ENCODE assay signal across 8 cellular contexts in genomic region chr18:51195602-51196115, GRCh38. TPM values are rescaled to one million over a fixed set of nuclear protein-coding genes. Genes with fewer than 3 reads are reported as not detected.
DNase-seq lines count a peak whose midpoint lies in the region; ATAC-seq and TF ChIP-seq lines count a peak whose summit lies in the region.

No MANE protein-coding gene starts in this region.

- WGBS in right lobe of liver (ENCODE audit: insufficient coverage, low coverage, low lambda C conversion rate, missing lambda C conversion rate) = 0% methylated on average over 10 of the region's 10 CpGs

- H3K4me1 ChIP-seq in right lobe of liver = peaks cover 0 to 29% (median 10%) of the 10 kb centered on the region in 4 donors

- H3K4me3 ChIP-seq in SU-DHL-6 (ENCODE audit: insufficient read depth, low read length, poor library complexity, severe bottlenecking) (peak overlapping the region; percentile 63), right lobe of liver (peak overlapping the region; percentile 62 to 82 (median 80))

- TF ChIP-seq POLR2A in right lobe of liver (IDR thresholded peaks at IDR 0.05) = no peak

- intact Hi-C loops in right lobe of liver (cut with DNase I) = no loop called here

- H3K9me3 ChIP-seq in SU-DHL-6 (ENCODE audit: insufficient read depth, low read length) (no peaks in the 10 kb centered on the region), right lobe of liver (no peaks in the 10 kb centered on the region)

- DNase-seq in SIG-M5 treated with dmso at 0.1 percent for 504 hours (lab: John Stamatoyannopoulos, UW; ENCODE audit: unreplicated experiment) (peak; percentile 76), SIG-M5 (lab: John Stamatoyannopoulos, UW) (no peak), NCI-H1417 treated with DMSO at 0.1 percent for 48 hours (lab: John Stamatoyannopoulos, UW) (peak; percentile 50), cerebellar cortex (ENCODE audit: low spot score) (peak; percentile 66), right lobe of liver (no peak)
- peak; percentile 27 to 44 for DNase-seq in stimulated activated naive CD8-positive, alpha-beta T cell treated with anti-CD3 and anti-CD28 coated beads, Interleukin-15, amount 100 ng/mL, for 72 hours

- H2AFZ ChIP-seq in SU-DHL-6 (ENCODE audit: low read depth, low read length, severe bottlenecking) = no peak overlapping the region

- peak overlapping the region; percentile 97 for H3K27ac Mint-ChIP-seq in stimulated activated naive CD8-positive, alpha-beta T cell treated with anti-CD3 and anti-CD28 coated beads, Interleukin-15, amount 100 ng/mL, for 72 hours

- no peak for TF ChIP-seq CTCF in SU-DHL-6 (IDR thresholded peaks at IDR 0.05; ENCODE audit: insufficient read depth, low read length, poor library complexity, severe bottlenecking)
- no peak for TF ChIP-seq CTCF in right lobe of liver (IDR thresholded peaks at IDR 0.05)

- peak overlapping the region; percentile 75 for H3K4me2 ChIP-seq in SU-DHL-6 (ENCODE audit: low read depth, low read length, poor library complexity, severe bottlenecking)

- peak overlapping the region; percentile 86 for H3K27ac ChIP-seq in SU-DHL-6 (ENCODE audit: low read depth, low read length)
- H3K27ac ChIP-seq in right lobe of liver = peak overlapping the region; percentile 84 to 90 (median 89)

- H3K4me3 Mint-ChIP-seq in stimulated activated naive CD8-positive, alpha-beta T cell treated with anti-CD3 and anti-CD28 coated beads, Interleukin-15, amount 100 ng/mL, for 72 hours = peak overlapping the region; percentile 64 to 79

- peaks cover 61% of the 10 kb centered on the region for H3K79me2 ChIP-seq in SU-DHL-6 (ENCODE audit: insufficient read depth, low read length)

- no peaks in the 10 kb centered on the region for H3K9me2 ChIP-seq in SU-DHL-6 (replicated peaks; ENCODE audit: insufficient read depth, low read length)

- peaks cover 49% of the 10 kb centered on the region for H3K4me1 Mint-ChIP-seq in stimulated activated naive CD8-positive, alpha-beta T cell treated with anti-CD3 and anti-CD28 coated beads, Interleukin-15, amount 100 ng/mL, for 72 hours

- ATAC-seq in right lobe of liver (no peak), GM21529 (IDR thresholded peaks at IDR 0.05; ENCODE audit: unreplicated experiment) (no peak)
- peak; percentile 1 for ATAC-seq in stimulated activated naive CD8-positive, alpha-beta T cell treated with anti-CD3 and anti-CD28 coated beads, Interleukin-15, amount 100 ng/mL, for 72 hours

- peak overlapping the region; percentile 73 for H3K9ac ChIP-seq in SU-DHL-6 (ENCODE audit: low read length)

- peaks cover 0 to 3% of the 10 kb centered on the region in 2 donors for H3K9me3 Mint-ChIP-seq in stimulated activated naive CD8-positive, alpha-beta T cell treated with anti-CD3 and anti-CD28 coated beads, Interleukin-15, amount 100 ng/mL, for 72 hours

- H3K36me3 ChIP-seq in SU-DHL-6 (ENCODE audit: low read length) (no peaks in the 10 kb centered on the region), right lobe of liver (no peaks in the 10 kb centered on the region)

- H3K27me3 ChIP-seq in SU-DHL-6 (ENCODE audit: low read length) = no peaks in the 10 kb centered on the region
- no peaks in the 10 kb centered on the region for H3K27me3 ChIP-seq in right lobe of liver

- H3K27me3 Mint-ChIP-seq in stimulated activated naive CD8-positive, alpha-beta T cell treated with anti-CD3 and anti-CD28 coated beads, Interleukin-15, amount 100 ng/mL, for 72 hours = no peaks in the 10 kb centered on the region

- peaks cover 15% of the 10 kb centered on the region; the same call in 1 of the 2 replicates for H4K20me1 ChIP-seq in SU-DHL-6 (ENCODE audit: low read depth, low read length)

- H3F3A ChIP-seq in SU-DHL-6 (ENCODE audit: insufficient read depth) = peaks cover 24% of the 10 kb centered on the region

RNA-seq across cellular contexts. Expression of gene MEX3C, which starts 1.8 kb away (rescaled TPM):
- total RNA-seq in right lobe of liver = 10 to 100 TPM in 2 of 6 experiments, 1 to 10 TPM in 4; 8.2 to 13.6 (median 9.6) TPM

Comparison
In these comparisons a context has a peak if more than half of its experiments do, and no peak if none do; other contexts are left out.
1. DNase-seq: peak in SIG-M5 treated with dmso at 0.1 percent for 504 hours (single experiment), NCI-H1417 treated with DMSO at 0.1 percent for 48 hours (single experiment), cerebellar cortex (single experiment) and stimulated activated naive CD8-positive, alpha-beta T cell treated with anti-CD3 and anti-CD28 coated beads, Interleukin-15, amount 100 ng/mL, for 72 hours (2 of 2); none in SIG-M5 (single experiment) and right lobe of liver (0 of 3).